In the genomic region with DNA sequence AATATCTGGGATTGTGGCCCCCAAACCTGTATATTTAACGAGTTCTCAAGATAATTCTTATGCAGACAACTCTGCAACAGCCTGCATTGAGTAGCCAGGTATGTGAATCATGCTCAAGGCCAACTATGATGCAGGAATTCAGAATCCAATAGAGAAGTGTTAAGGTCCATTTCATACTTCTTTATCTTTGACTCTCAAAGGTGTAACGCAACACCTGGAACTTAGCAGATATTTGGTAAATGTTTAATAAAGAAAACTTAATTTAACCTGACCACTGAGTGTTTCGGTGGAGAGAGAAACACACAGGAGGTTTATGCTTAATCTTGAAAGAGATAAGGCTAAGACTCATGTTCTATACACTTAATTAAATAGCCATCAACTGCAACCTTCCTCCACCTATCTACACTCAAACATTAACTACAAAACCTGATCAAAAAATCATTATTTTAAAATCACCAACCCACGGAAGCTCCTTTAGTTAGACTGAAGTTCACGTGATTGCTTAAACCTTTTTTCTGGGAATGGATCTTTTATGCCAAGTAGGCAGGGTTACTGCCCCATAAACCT, we compare ENCODE assay signal across 15 cellular contexts.
DNase-seq lines count a peak whose midpoint lies in the region; ATAC-seq and TF ChIP-seq lines count a peak whose summit lies in the region.
"Had no signal": no experiment of that assay in that cellular context is flagged by ENCODE, and none has a peak within 500 bp of the region (broad histone marks: within the 10 kb centered on the region; RNA-seq: fewer than 3 reads in every experiment).

No MANE protein-coding gene starts in this region.

- no peak for TF ChIP-seq CTCF in progenitor cell of endocrine pancreas (IDR thresholded peaks at IDR 0.05; ENCODE audit: unreplicated experiment)
- TF ChIP-seq CTCF in activated CD8-positive, alpha-beta T cell treated with anti-CD3 and anti-CD28 coated beads for 36 hours (IDR thresholded peaks at IDR 0.05): no peak

- no peaks in the 10 kb centered on the region for H3K27me3 Mint-ChIP-seq in progenitor cell of endocrine pancreas
- no peaks in the 10 kb centered on the region for H3K27me3 Mint-ChIP-seq in activated CD8-positive, alpha-beta T cell treated with anti-CD3 and anti-CD28 coated beads for 36 hours
- H3K27me3 Mint-ChIP-seq: naive B cell had no signal

- CTCF ChIA-PET in activated CD8-positive, alpha-beta T cell treated with anti-CD3 and anti-CD28 coated beads for 36 hours (lab: Charles Lee): no interaction called here

- H3K4me3 Mint-ChIP-seq in progenitor cell of endocrine pancreas (ENCODE audit: low read depth): no peak overlapping the region
- H3K4me3 Mint-ChIP-seq in activated CD8-positive, alpha-beta T cell treated with anti-CD3 and anti-CD28 coated beads for 36 hours: no peak overlapping the region
- H3K4me3 Mint-ChIP-seq: HFFc6 had no signal

- POLR2A ChIA-PET in activated CD8-positive, alpha-beta T cell treated with anti-CD3 and anti-CD28 coated beads for 36 hours (lab: Charles Lee): interaction anchor here (1.3 kb wide), 1 partner anchor 10 kb away, joined by 3 read pairs; no protein-coding TSS in a partner anchor

- no peak for DNase-seq in progenitor cell of endocrine pancreas (ENCODE audit: low spot score, unreplicated experiment)
- DNase-seq in G401 (ENCODE audit: low spot score): no peak
- DNase-seq in activated CD8-positive, alpha-beta T cell treated with anti-CD3 and anti-CD28 coated beads for 36 hours: no peak
- no peak for DNase-seq in NCI-H510A treated with DMSO at 0.1 percent for 48 hours (lab: John Stamatoyannopoulos, UW)
- no peak for DNase-seq in NOMO-1 treated with DMSO at 0.1 percent for 48 hours (lab: John Stamatoyannopoulos, UW; ENCODE audit: unreplicated experiment)
- DNase-seq: anterior cingulate cortex, BE2C, cortex of kidney, HFFc6, left lung, naive B cell had no signal

- H3K36me3 Mint-ChIP-seq in progenitor cell of endocrine pancreas (ENCODE audit: insufficient read depth): peaks cover 1% of the 10 kb centered on the region
- peaks cover 10% of the 10 kb centered on the region for H3K36me3 Mint-ChIP-seq in activated CD8-positive, alpha-beta T cell treated with anti-CD3 and anti-CD28 coated beads for 36 hours (ENCODE audit: low read depth)

- intact Hi-C loops in activated CD8-positive, alpha-beta T cell treated with anti-CD3 and anti-CD28 coated beads for 36 hours (cut with micrococcal nuclease): no loop called here

- H3K27ac Mint-ChIP-seq in progenitor cell of endocrine pancreas: peak overlapping the region; percentile 90
- no peak overlapping the region for H3K27ac Mint-ChIP-seq in activated CD8-positive, alpha-beta T cell treated with anti-CD3 and anti-CD28 coated beads for 36 hours
- H3K27ac Mint-ChIP-seq: HFFc6 had no signal

- in situ Hi-C loops in G401 (cut with HindIII; ENCODE audit: low sequenced_read_pairs): no loop called here

- H3K4me1 Mint-ChIP-seq in progenitor cell of endocrine pancreas (ENCODE audit: low read depth): peaks cover 54% of the 10 kb centered on the region
- peaks cover 14% of the 10 kb centered on the region for H3K4me1 Mint-ChIP-seq in activated CD8-positive, alpha-beta T cell treated with anti-CD3 and anti-CD28 coated beads for 36 hours (ENCODE audit: low read depth)

- H3K9me3 Mint-ChIP-seq in progenitor cell of endocrine pancreas (ENCODE audit: low read depth): peaks cover 3% of the 10 kb centered on the region
- H3K9me3 Mint-ChIP-seq in activated CD8-positive, alpha-beta T cell treated with anti-CD3 and anti-CD28 coated beads for 36 hours: peaks cover 5% of the 10 kb centered on the region
- H3K9me3 Mint-ChIP-seq: HFFc6 had no signal

- peak; percentile 9 for ATAC-seq in GM19025 (IDR thresholded peaks at IDR 0.05; ENCODE audit: low read depth, unreplicated experiment)
- ATAC-seq in HG02763 (IDR thresholded peaks at IDR 0.05; ENCODE audit: unreplicated experiment): peak; percentile 21
- ATAC-seq in HG03565 (IDR thresholded peaks at IDR 0.05; ENCODE audit: unreplicated experiment): peak; percentile 10
- no peak for ATAC-seq in activated CD8-positive, alpha-beta T cell treated with anti-CD3 and anti-CD28 coated beads for 36 hours
- ATAC-seq: esophagus mucosa, left lung had no signal
